Comparison of ENCODE assay signal across 18 cellular contexts in genomic region chr6:40930045-40930444, GRCh38.
DNase-seq lines count a peak whose midpoint lies in the region; ATAC-seq and TF ChIP-seq lines count a peak whose summit lies in the region.
"Had no signal": no experiment of that assay in that cellular context is flagged by ENCODE, and none has a peak within 500 bp of the region (broad histone marks: within the 10 kb centered on the region; RNA-seq: fewer than 3 reads in every experiment).

No MANE protein-coding gene starts in this region.

- no peaks in the 10 kb centered on the region for H3K4me1 Mint-ChIP-seq in activated naive CD8-positive, alpha-beta T cell treated with anti-CD3 and anti-CD28 coated beads for 36 hours
- H3K4me1 Mint-ChIP-seq: CD4-positive, CD25-positive, alpha-beta regulatory T cell had no signal

- TF ChIP-seq CTCF in heart right ventricle (IDR thresholded peaks at IDR 0.05), result no peak

- H3K27me3 Mint-ChIP-seq in activated naive CD8-positive, alpha-beta T cell treated with anti-CD3 and anti-CD28 coated beads for 36 hours, result peaks cover 9% of the 10 kb centered on the region
- H3K27me3 Mint-ChIP-seq: CD4-positive, CD25-positive, alpha-beta regulatory T cell had no signal

- no peak overlapping the region for H3K27ac Mint-ChIP-seq in activated naive CD8-positive, alpha-beta T cell treated with anti-CD3 and anti-CD28 coated beads for 36 hours
- H3K27ac Mint-ChIP-seq: CD4-positive, CD25-positive, alpha-beta regulatory T cell had no signal

- no peak overlapping the region for H3K4me3 ChIP-seq in heart right ventricle
- no peak overlapping the region for H3K4me3 ChIP-seq in right cardiac atrium (ENCODE audit: low read length)
- no peak overlapping the region for H3K4me3 ChIP-seq in SJCRH30
- H3K4me3 ChIP-seq: BLaER1 had no signal

- H3K4me1 ChIP-seq in heart right ventricle (peaks cover 0 to 40% (median 0%) of the 10 kb centered on the region in 9 donors), right cardiac atrium (ENCODE audit: control insufficient read depth, insufficient read depth, low read length) (peaks cover 14% of the 10 kb centered on the region), SJCRH30 (peaks cover 36% of the 10 kb centered on the region)
- H3K4me1 ChIP-seq: BLaER1 had no signal

- WGBS in heart right ventricle, 2 donors, result 77 to 79% methylated on average over 1 of the region's 1 CpG
- 79% methylated on average over 1 of the region's 1 CpG for WGBS in right cardiac atrium

- no peaks in the 10 kb centered on the region for H3K36me3 Mint-ChIP-seq in activated naive CD8-positive, alpha-beta T cell treated with anti-CD3 and anti-CD28 coated beads for 36 hours
- H3K36me3 Mint-ChIP-seq: CD4-positive, CD25-positive, alpha-beta regulatory T cell had no signal

- H3K27ac ChIP-seq in heart right ventricle (peak overlapping the region in 5 of 10 donors; percentile 3 to 70 (median 65)), right cardiac atrium (ENCODE audit: low read length) (no peak overlapping the region), SJCRH30 (peak overlapping the region; percentile 81)
- H3K27ac ChIP-seq: BLaER1 had no signal

- no peaks in the 10 kb centered on the region for H3K36me3 ChIP-seq in heart right ventricle
- no peaks in the 10 kb centered on the region for H3K36me3 ChIP-seq in SJCRH30
- H3K36me3 ChIP-seq: BLaER1 had no signal

- H3K9me3 Mint-ChIP-seq in activated naive CD8-positive, alpha-beta T cell treated with anti-CD3 and anti-CD28 coated beads for 36 hours, result no peaks in the 10 kb centered on the region
- H3K9me3 Mint-ChIP-seq: CD4-positive, CD25-positive, alpha-beta regulatory T cell had no signal

- H3K4me3 Mint-ChIP-seq in activated naive CD8-positive, alpha-beta T cell treated with anti-CD3 and anti-CD28 coated beads for 36 hours, result no peak overlapping the region
- H3K4me3 Mint-ChIP-seq: CD4-positive, CD25-positive, alpha-beta regulatory T cell had no signal

- DNase-seq in heart right ventricle (no peak), right cardiac atrium (no peak), SJCRH30 (peak; percentile 40 to 78), pons (ENCODE audit: low spot score) (peak; percentile 9), islet precursor cell (no peak)
- no peak for DNase-seq in activated naive CD8-positive, alpha-beta T cell treated with anti-CD3 and anti-CD28 coated beads for 36 hours
- no peak for DNase-seq in activated T-cell treated with anti-CD3 and anti-CD28 coated beads, Interleukin-2, amount 50 U/mL, for 48 hours
- DNase-seq: KBM-7, NCI-H1105, NCI-H1436 treated with DMSO at 0.1 percent for 48 hours, NCI-H187 treated with DMSO at 0.1 percent for 48 hours, NCI-H2171 treated with DMSO at 0.1 percent for 48 hours, NCI-H774, PC-3, SHP77 had no signal

- intact Hi-C loops in heart right ventricle (cut with DNase I), result no loop called here
- intact Hi-C loops in right cardiac atrium (cut with DNase I), result no loop called here

- H3K9me3 ChIP-seq in heart right ventricle (no peaks in the 10 kb centered on the region), right cardiac atrium (ENCODE audit: control insufficient read depth, low read length) (no peaks in the 10 kb centered on the region), SJCRH30 (replicated peaks) (no peaks in the 10 kb centered on the region)
- H3K9me3 ChIP-seq: BLaER1 had no signal

- H3K27me3 ChIP-seq in heart right ventricle (no peaks in the 10 kb centered on the region), right cardiac atrium (ENCODE audit: control insufficient read depth, insufficient read depth) (no peaks in the 10 kb centered on the region), SJCRH30 (no peaks in the 10 kb centered on the region)
- H3K27me3 ChIP-seq: BLaER1 had no signal

- ATAC-seq in heart right ventricle, result peak; percentile 32 to 93 (median 78)
- ATAC-seq in right cardiac atrium, result no peak
- ATAC-seq: HCT116, PC-3 had no signal

Comparison
In these comparisons a context has a peak if more than half of its experiments do, and no peak if none do; other contexts are left out.
1. ATAC-seq: peak in heart right ventricle (8 of 8); none in right cardiac atrium (0 of 2).
2. DNase-seq: peak in SJCRH30 (2 of 2) and pons (single experiment); none in heart right ventricle (0 of 2), right cardiac atrium (0 of 3), islet precursor cell (single experiment), activated naive CD8-positive, alpha-beta T cell treated with anti-CD3 and anti-CD28 coated beads for 36 hours (single experiment) and activated T-cell treated with anti-CD3 and anti-CD28 coated beads, Interleukin-2, amount 50 U/mL, for 48 hours (0 of 2).